ENCODE assay signal across 1 cellular context in genomic region chr19:23273594-23274412, GRCh38.
TF ChIP-seq lines count a peak whose summit lies in the region.

No MANE protein-coding gene starts in this region.

TF ChIP-seq in H1, 55 proteins besides CTCF, POLR2A, EP300 and RAD21:
- TF ChIP-seq PHF8 (conservative IDR thresholded peaks at IDR 0.05; ENCODE audit: low read depth, low read length) (peak; percentile 97), CTBP2 (IDR thresholded peaks at IDR 0.05; ENCODE audit: borderline replicate concordance, insufficient read depth, insufficient read length, low read length) (no peak), GTF2F1 (IDR thresholded peaks at IDR 0.05; ENCODE audit: borderline replicate concordance, low read depth, low read length) (no peak), YY1 (IDR thresholded peaks at IDR 0.05; ENCODE audit: low read depth, low read length) (peak; percentile 93), JUN (IDR thresholded peaks at IDR 0.05; ENCODE audit: low read depth, low read length) (no peak), CBX5 (IDR thresholded peaks at IDR 0.05; ENCODE audit: low read depth, low read length) (no peak), SAP30 (IDR thresholded peaks at IDR 0.05; ENCODE audit: insufficient read depth, insufficient replicate concordance, low read length) (no peak), JUND (IDR thresholded peaks at IDR 0.05; ENCODE audit: low read length) (no peak; the same call in 1 of the 2 replicates), CBX8 (IDR thresholded peaks at IDR 0.05; ENCODE audit: borderline replicate concordance, low read depth, low read length) (no peak), RXRA (IDR thresholded peaks at IDR 0.05; ENCODE audit: insufficient read depth, low read depth, low read length) (no peak), POLR2AphosphoS5 (IDR thresholded peaks at IDR 0.05; ENCODE audit: low read depth, low read length) (peak; percentile 99), KDM1A (IDR thresholded peaks at IDR 0.05; ENCODE audit: borderline replicate concordance, low read length) (no peak), HDAC6 (IDR thresholded peaks at IDR 0.05; ENCODE audit: low read depth, low read length) (no peak), RFX5 (IDR thresholded peaks at IDR 0.05; ENCODE audit: borderline replicate concordance, low read depth, low read length) (no peak), CHD1 (IDR thresholded peaks at IDR 0.05; ENCODE audit: low read depth, low read length) (no peak), EGR1 (IDR thresholded peaks at IDR 0.05; ENCODE audit: borderline replicate concordance, low read depth, low read length) (no peak), TBP (IDR thresholded peaks at IDR 0.05; ENCODE audit: low read depth, low read length) (peak; percentile 92), BRCA1 (IDR thresholded peaks at IDR 0.05; ENCODE audit: low read depth, low read length) (no peak), ATF3 (IDR thresholded peaks at IDR 0.05; ENCODE audit: insufficient read depth, low read depth, low read length) (no peak), NANOG (IDR thresholded peaks at IDR 0.05; ENCODE audit: insufficient read depth, low read depth, low read length, poor library complexity, severe bottlenecking) (no peak), SP2 (IDR thresholded peaks at IDR 0.05; ENCODE audit: low read length) (no peak), RBBP5 (IDR thresholded peaks at IDR 0.05; ENCODE audit: borderline replicate concordance, low read depth, low read length) (no peak), POU5F1 (IDR thresholded peaks at IDR 0.05; ENCODE audit: low read depth, low read length) (no peak), FOSL1 (IDR thresholded peaks at IDR 0.05; ENCODE audit: insufficient read depth, low read depth, low read length) (no peak), KDM5A (IDR thresholded peaks at IDR 0.05; ENCODE audit: low read length) (no peak), ZNF274 (IDR thresholded peaks at IDR 0.05; ENCODE audit: borderline replicate concordance, extremely low read depth, low read length) (no peak), TCF12 (IDR thresholded peaks at IDR 0.05; ENCODE audit: low read depth, low read length) (no peak), CHD2 (IDR thresholded peaks at IDR 0.05; ENCODE audit: low read length) (0 out of 2 replicates have a peak, but pooled peaks have one; percentile 17), TAF1 (IDR thresholded peaks at IDR 0.05; ENCODE audit: low read depth, low read length) (peak; percentile 94), KDM4A (IDR thresholded peaks at IDR 0.05; ENCODE audit: low read depth, low read length, severe bottlenecking) (peak; percentile 58), SIN3A (conservative IDR thresholded peaks at IDR 0.05 in 1 of 2, IDR thresholded peaks at IDR 0.05 in 1 of 2; ENCODE audit: low read depth in 1 of 2, low read length in 2 of 2) (peak in 1 of 2 experiments; percentile 81; a peak in 2 of 4 replicates), SIX5 (IDR thresholded peaks at IDR 0.05; ENCODE audit: low read depth, low read length) (no peak), HDAC2 (IDR thresholded peaks at IDR 0.05; ENCODE audit: borderline replicate concordance in 1 of 2, low read depth in 2 of 2, low read length in 2 of 2) (0 out of 4 replicates have a peak, but pooled peaks of 1 of the 2 experiments have one; percentile 31), SP1 (IDR thresholded peaks at IDR 0.05; ENCODE audit: low read depth, low read length) (peak; percentile 82), CREB1 (IDR thresholded peaks at IDR 0.05) (no peak)
